16 cellular contexts compared by ENCODE assay signal in the genomic region with DNA sequence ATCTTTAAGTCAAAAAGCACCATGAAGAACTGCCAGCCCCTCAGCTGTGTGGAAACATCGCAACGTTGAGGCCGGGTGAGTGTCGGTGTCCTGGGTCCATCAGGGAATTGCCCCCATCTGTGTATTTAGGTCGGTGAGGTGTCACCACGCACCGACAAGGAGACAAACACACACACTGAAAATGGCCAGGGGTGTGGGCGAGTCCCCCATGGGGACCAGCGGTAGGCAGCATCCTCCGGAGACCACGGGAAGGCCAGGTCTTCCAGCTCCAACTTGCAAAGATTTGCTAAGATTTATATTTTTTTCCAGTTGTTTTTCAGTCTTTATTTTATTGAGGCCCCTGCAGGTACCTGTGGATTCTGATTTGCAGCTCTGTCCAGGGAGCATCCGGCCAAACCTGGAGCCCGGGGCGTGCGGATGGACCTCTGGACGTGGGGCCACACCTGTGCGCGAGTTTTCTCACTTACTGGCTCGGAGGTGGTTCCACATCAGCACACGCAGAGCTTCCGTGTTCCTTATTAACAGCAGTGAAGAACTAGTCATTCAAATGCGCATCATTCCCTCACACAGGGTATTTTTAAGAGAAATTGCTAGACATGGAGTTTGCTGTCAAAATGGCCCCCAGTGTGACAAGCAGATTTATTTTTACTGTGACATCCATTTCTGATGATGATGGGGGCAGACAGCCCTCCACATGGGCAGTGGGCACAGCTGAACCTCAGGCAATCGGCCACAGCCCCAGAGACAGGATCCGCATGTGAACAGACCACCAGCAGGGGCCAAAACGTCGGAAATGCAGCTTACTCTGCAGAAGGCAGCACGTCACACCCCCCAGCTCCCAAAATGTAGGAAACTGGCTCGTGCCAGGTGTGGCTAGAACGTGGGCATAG.
"Had no signal": no experiment of that assay in that cellular context is flagged by ENCODE, and none has a peak within 500 bp of the region (broad histone marks: within the 10 kb centered on the region; RNA-seq: fewer than 3 reads in every experiment).

No MANE protein-coding gene starts in this region.

- DNase-seq: activated CD4-positive, alpha-beta memory T cell treated with anti-CD3 and anti-CD28 coated beads, Interleukin-2, amount 10 ng/mL, durations not matched to agents 7 days and 5 days; activated naive CD4-positive, alpha-beta T cell treated with anti-CD3 and anti-CD28 coated beads, Interleukin-2, amount 50 U/mL, for 16 hours; effector memory CD8-positive, alpha-beta T cell; SW 1271 had no signal

- H3K4me2 ChIP-seq: smooth muscle cell had no signal

- H3K27ac Mint-ChIP-seq: activated CD4-positive, alpha-beta memory T cell treated with anti-CD3 and anti-CD28 coated beads, Interleukin-2, amount 10 ng/mL, durations not matched to agents 7 days and 5 days; activated T-helper 17 cell treated with anti-CD3 and anti-CD28 coated beads, Interleukin-2, amount 50 U/mL, for 72 hours; dendritic cell treated with granulocyte-macrophage colony-stimulating factor and Interleukin-4, amounts not matched to agents 40 ng/mL and 50 ng/mL, for 4 days; memory B cell; stimulated activated effector memory CD8-positive, alpha-beta T cell treated with anti-CD3 and anti-CD28 coated beads, Interleukin-12 subunit alpha, Interleukin-12 subunit beta, amount 100 ng/mL, for 72 hours had no signal

- H3K27ac ChIP-seq: adrenal gland, gastroesophageal sphincter, parathyroid adenoma, SJSA1, tibial nerve had no signal

- H3K9me3 ChIP-seq: adrenal gland, gastroesophageal sphincter had no signal

- H3K4me3 Mint-ChIP-seq: activated CD4-positive, alpha-beta memory T cell treated with anti-CD3 and anti-CD28 coated beads, Interleukin-2, amount 10 ng/mL, durations not matched to agents 7 days and 5 days; activated T-helper 17 cell treated with anti-CD3 and anti-CD28 coated beads, Interleukin-2, amount 50 U/mL, for 72 hours; central memory CD8-positive, alpha-beta T cell; dendritic cell treated with granulocyte-macrophage colony-stimulating factor and Interleukin-4, amounts not matched to agents 40 ng/mL and 50 ng/mL, for 4 days; effector memory CD8-positive, alpha-beta T cell; memory B cell; neural crest cell; stimulated activated effector memory CD8-positive, alpha-beta T cell treated with anti-CD3 and anti-CD28 coated beads, Interleukin-12 subunit alpha, Interleukin-12 subunit beta, amount 100 ng/mL, for 72 hours had no signal

- H3K27me3 ChIP-seq: adrenal gland, SJSA1, tibial nerve had no signal

- H2AFZ ChIP-seq: parathyroid adenoma had no signal

- H3K36me3 Mint-ChIP-seq: memory B cell had no signal

- H3K4me1 ChIP-seq: parathyroid adenoma had no signal

- H3K9me3 Mint-ChIP-seq: activated CD4-positive, alpha-beta memory T cell treated with anti-CD3 and anti-CD28 coated beads, Interleukin-2, amount 10 ng/mL, durations not matched to agents 7 days and 5 days; activated T-helper 17 cell treated with anti-CD3 and anti-CD28 coated beads, Interleukin-2, amount 50 U/mL, for 72 hours; central memory CD8-positive, alpha-beta T cell; dendritic cell treated with granulocyte-macrophage colony-stimulating factor and Interleukin-4, amounts not matched to agents 40 ng/mL and 50 ng/mL, for 4 days; effector memory CD8-positive, alpha-beta T cell; neural crest cell; stimulated activated effector memory CD8-positive, alpha-beta T cell treated with anti-CD3 and anti-CD28 coated beads, Interleukin-12 subunit alpha, Interleukin-12 subunit beta, amount 100 ng/mL, for 72 hours had no signal

- ATAC-seq: activated T-helper 17 cell treated with anti-CD3 and anti-CD28 coated beads, Interleukin-2, amount 50 U/mL, for 72 hours; effector memory CD8-positive, alpha-beta T cell; gastroesophageal sphincter; stimulated activated effector memory CD8-positive, alpha-beta T cell treated with anti-CD3 and anti-CD28 coated beads, Interleukin-12 subunit alpha, Interleukin-12 subunit beta, amount 100 ng/mL, for 72 hours had no signal

- H3K4me3 ChIP-seq: adrenal gland, gastroesophageal sphincter, SJSA1, smooth muscle cell, tibial nerve had no signal

- H3K36me3 ChIP-seq: adrenal gland, gastroesophageal sphincter, tibial nerve had no signal

- H3K9ac ChIP-seq: parathyroid adenoma had no signal
